In genomic region chr12:105332925-105333324, GRCh38 we compare ENCODE assay signal across 15 cellular contexts. TPM values are rescaled to one million over a fixed set of nuclear protein-coding genes. Genes with fewer than 3 reads are reported as not detected.
DNase-seq lines count a peak whose midpoint lies in the region; ATAC-seq, FAIRE-seq and TF ChIP-seq lines count a peak whose summit lies in the region.
"Had no signal": no experiment of that assay in that cellular context is flagged by ENCODE, and none has a peak within 500 bp of the region (broad histone marks: within the 10 kb centered on the region; RNA-seq: fewer than 3 reads in every experiment).

No MANE protein-coding gene starts in this region.

- ATAC-seq in T-helper 17 cell (no peak), HG03571 (IDR thresholded peaks at IDR 0.05; ENCODE audit: unreplicated experiment) (no peak), HG03432 (IDR thresholded peaks at IDR 0.05; ENCODE audit: unreplicated experiment) (no peak)

- POLR2A ChIA-PET in AG04450 (lab: Yijun Ruan, JAX) = interaction anchor here (1.7 to 2.3 kb wide), 2 partner anchors 15 to 97 kb away, joined by 6 to 11 read pairs; partner anchors contain the start of gene APPL2
- POLR2A ChIA-PET in Caco-2 (lab: Charles Lee) = interaction anchor here (0.6 to 2.7 kb wide), 2 partner anchors 72 to 97 kb away, joined by 3 to 9 read pairs; partner anchors contain the start of gene APPL2

- peaks cover 52% of the 10 kb centered on the region for H3K79me2 ChIP-seq in keratinocyte (ENCODE audit: control insufficient read depth, insufficient read depth, low read length)

- intact Hi-C loops in Caco-2 (cut with micrococcal nuclease; ENCODE audit: unreplicated experiment) = loop anchor here (5.0 to 10.0 kb wide), 2 partner anchors 34 to 228 kb away; partner anchors contain the start of gene WASHC4

- no TSS peak for BruUV-seq in Caco-2 (replicated peaks; lab: Mats Ljungman, UMichigan)

- H3K4me3 ChIP-seq in AG04450 (ENCODE audit: low read depth, low read length) = peak overlapping the region; percentile 46
- H3K4me3 ChIP-seq in Caco-2 (ENCODE audit: low read depth, low read length) = no peak overlapping the region
- H3K4me3 ChIP-seq in keratinocyte (ENCODE audit: control insufficient read depth in 2 of 3, extremely low read depth in 1 of 3, insufficient read depth in 2 of 3, low read depth in 1 of 3, low read length in 3 of 3) = no peak overlapping the region

- no peaks in the 10 kb centered on the region for H3K27me3 ChIP-seq in AG04450 (ENCODE audit: control insufficient read depth, insufficient read depth, low read length)
- H3K27me3 ChIP-seq in Caco-2 (replicated peaks; ENCODE audit: control insufficient read depth, insufficient read depth, low read length) = no peaks in the 10 kb centered on the region
- no peaks in the 10 kb centered on the region for H3K27me3 ChIP-seq in keratinocyte (ENCODE audit: control insufficient read depth, extremely low read depth, insufficient read depth, low read length)

- H3K27ac Mint-ChIP-seq in Caco-2 (ENCODE audit: unreplicated experiment) = no peak overlapping the region
- peak overlapping the region; percentile 81 for H3K27ac Mint-ChIP-seq in T-helper 17 cell

- no peaks in the 10 kb centered on the region for H3K9me1 ChIP-seq in keratinocyte (ENCODE audit: control insufficient read depth, extremely low read depth, insufficient read depth, low read length)

- FAIRE-seq in keratinocyte (lab: Jason Lieb, UNC) = peak; percentile 29

- H3K9me3 ChIP-seq in AG04450 (ENCODE audit: control insufficient read depth, insufficient read depth, low read length) = no peaks in the 10 kb centered on the region; the same call in 1 of the 2 replicates
- no peaks in the 10 kb centered on the region for H3K9me3 ChIP-seq in Caco-2
- no peaks in the 10 kb centered on the region for H3K9me3 ChIP-seq in T-helper 17 cell (ENCODE audit: control insufficient read depth, low read length, poor library complexity, severe bottlenecking)
- no peaks in the 10 kb centered on the region for H3K9me3 ChIP-seq in keratinocyte (ENCODE audit: control insufficient read depth, low read depth, low read length)

- H3K9ac ChIP-seq in keratinocyte (ENCODE audit: control insufficient read depth, extremely low read depth, insufficient read depth, low read length) = no peak overlapping the region

- no peaks in the 10 kb centered on the region for H4K20me1 ChIP-seq in keratinocyte (ENCODE audit: control insufficient read depth, extremely low read depth, insufficient read depth, low read length)

- no peaks in the 10 kb centered on the region for H3K27me3 Mint-ChIP-seq in Caco-2 (ENCODE audit: insufficient read depth, unreplicated experiment)
- no peaks in the 10 kb centered on the region for H3K27me3 Mint-ChIP-seq in T-helper 17 cell

- H3K36me3 Mint-ChIP-seq in Caco-2 (ENCODE audit: insufficient read depth, unreplicated experiment) = peaks cover 15% of the 10 kb centered on the region
- peaks cover 2% of the 10 kb centered on the region for H3K36me3 Mint-ChIP-seq in T-helper 17 cell (ENCODE audit: low read depth)

- dilution Hi-C loops in keratinocyte (cut with MboI; ENCODE audit: extremely low pct_ligation_motif_present, low sequenced_read_pairs) = no loop called here

- no peak overlapping the region for H2AFZ ChIP-seq in keratinocyte (ENCODE audit: control insufficient read depth, low read length)

- no peak overlapping the region for H3K27ac ChIP-seq in AG04450 (ENCODE audit: low read depth, low read length)
- peak overlapping the region; percentile 19 for H3K27ac ChIP-seq in keratinocyte (ENCODE audit: control insufficient read depth, insufficient read depth, low read length)

- H3K9me3 Mint-ChIP-seq in Caco-2 (ENCODE audit: unreplicated experiment) = peaks cover 9% of the 10 kb centered on the region

- TF ChIP-seq CTCF in AG04450 (IDR thresholded peaks at IDR 0.05; ENCODE audit: low read depth, low read length) (no peak), Caco-2 (IDR thresholded peaks at IDR 0.05; ENCODE audit: insufficient read depth in 1 of 2, low read depth in 1 of 2, low read length in 1 of 2, severe bottlenecking in 1 of 2, unreplicated experiment in 1 of 2) (no peak), keratinocyte (optimal IDR thresholded peaks at IDR 0.05 in 1 of 3, IDR thresholded peaks at IDR 0.05 in 1 of 3, conservative IDR thresholded peaks at IDR 0.05 in 1 of 3; ENCODE audit: extremely low read depth in 1 of 3, insufficient read depth in 2 of 3, low read length in 3 of 3) (no peak)

- peaks cover 52% of the 10 kb centered on the region for H3K4me1 ChIP-seq in Caco-2
- peaks cover 35% of the 10 kb centered on the region for H3K4me1 ChIP-seq in keratinocyte (ENCODE audit: control insufficient read depth, extremely low read depth, insufficient read depth, low read length)

- H3K4me3 Mint-ChIP-seq in Caco-2 (ENCODE audit: unreplicated experiment) (peak overlapping the region; percentile 90), T-helper 17 cell (no peak overlapping the region)

- DNase-seq in AG04450 (ENCODE audit: low read depth, low spot score) = no peak
- DNase-seq in Caco-2 = no peak
- DNase-seq in T-helper 17 cell = no peak
- DNase-seq in keratinocyte (ENCODE audit: low read depth, low spot score) = no peak
- DNase-seq in NCI-H446 treated with DMSO at 0.1 percent for 48 hours (lab: John Stamatoyannopoulos, UW) = no peak
- no peak for DNase-seq in cerebellar cortex (ENCODE audit: low spot score)
- DNase-seq: activated CD4-positive, alpha-beta T cell treated with anti-CD3 and anti-CD28 coated beads for 1 hour; activated effector memory CD4-positive, alpha-beta T cell treated with anti-CD3 and anti-CD28 coated beads, Interleukin-2, amount 50 U/mL, for 16 hours; cerebellar nuclear complex; midbrain; NCI-H1105 treated with DMSO at 0.1 percent for 48 hours; NCI-H526 treated with DMSO at 0.1 percent for 48 hours; SIG-M5 had no signal

- peaks cover 31% of the 10 kb centered on the region for H3K4me1 Mint-ChIP-seq in Caco-2 (ENCODE audit: low read depth, unreplicated experiment)
- peaks cover 50% of the 10 kb centered on the region for H3K4me1 Mint-ChIP-seq in T-helper 17 cell

- H3K4me2 ChIP-seq in keratinocyte (ENCODE audit: control insufficient read depth, extremely low read depth, insufficient read depth, low read depth, low read length) = peak overlapping the region; percentile 97

- H3K36me3 ChIP-seq in Caco-2 (ENCODE audit: control insufficient read depth, insufficient read depth, low read length) (peaks cover 1% of the 10 kb centered on the region), keratinocyte (ENCODE audit: control insufficient read depth in 2 of 2, extremely low read depth in 1 of 2, insufficient read depth in 2 of 2, low read length in 2 of 2) (no peaks in the 10 kb centered on the region)

- CTCF ChIA-PET in AG04450 (lab: Charles Lee) (interaction anchor here (0.6 to 1.0 kb wide), 2 partner anchors 80 to 87 kb away, joined by 4 to 5 read pairs; no protein-coding TSS in a partner anchor), Caco-2 (lab: Charles Lee) (interaction anchor here (0.7 kb wide), 1 partner anchor 119 kb away, joined by 3 read pairs; no protein-coding TSS in a partner anchor)

RNA-seq across cellular contexts. Expression of gene C12orf75, which starts 2.4 kb away (rescaled TPM):
- polyA plus RNA-seq in AG04450 (2011; rRNA removed) (252 and 350 TPM in 2 replicates), keratinocyte (114 to 160 TPM (median 123 TPM) in 3 replicates)
- polyA minus RNA-seq in AG04450 (2011; rRNA and poly(A)+ RNA removed) = 45.5 and 56.7 TPM in 2 replicates
- total RNA-seq in Caco-2 (2022) (173 and 209 TPM in 2 replicates), T-helper 17 cell (10 to 100 TPM; 33.2 to 41.3 TPM)
- polyA plus RNA-seq in keratinocyte (2011; ENCODE audit: low read depth) = 16.9 TPM
- 159 and 285 TPM in 2 replicates for polyA plus RNA-seq in keratinocyte (2011; cell fraction: cytosol; rRNA removed)
- 40.4 and 50.7 TPM in 2 replicates for polyA plus RNA-seq in keratinocyte (2011; cell fraction: nucleus; rRNA removed)
- 33.3 and 120 TPM in 2 replicates for polyA plus RNA-seq in keratinocyte (2012; ENCODE audit: low replicate concordance)
- 6.0 to 46.7 TPM (median 32.0 TPM) in 3 replicates for polyA minus RNA-seq in keratinocyte
- polyA minus RNA-seq in keratinocyte (2011; cell fraction: cytosol; rRNA and poly(A)+ RNA removed) = 82.7 TPM
- polyA minus RNA-seq in keratinocyte (2011; cell fraction: nucleus; rRNA and poly(A)+ RNA removed) = 12.0 and 18.7 TPM in 2 replicates
